ENCODE assay signal across 8 cellular contexts in the genomic region with DNA sequence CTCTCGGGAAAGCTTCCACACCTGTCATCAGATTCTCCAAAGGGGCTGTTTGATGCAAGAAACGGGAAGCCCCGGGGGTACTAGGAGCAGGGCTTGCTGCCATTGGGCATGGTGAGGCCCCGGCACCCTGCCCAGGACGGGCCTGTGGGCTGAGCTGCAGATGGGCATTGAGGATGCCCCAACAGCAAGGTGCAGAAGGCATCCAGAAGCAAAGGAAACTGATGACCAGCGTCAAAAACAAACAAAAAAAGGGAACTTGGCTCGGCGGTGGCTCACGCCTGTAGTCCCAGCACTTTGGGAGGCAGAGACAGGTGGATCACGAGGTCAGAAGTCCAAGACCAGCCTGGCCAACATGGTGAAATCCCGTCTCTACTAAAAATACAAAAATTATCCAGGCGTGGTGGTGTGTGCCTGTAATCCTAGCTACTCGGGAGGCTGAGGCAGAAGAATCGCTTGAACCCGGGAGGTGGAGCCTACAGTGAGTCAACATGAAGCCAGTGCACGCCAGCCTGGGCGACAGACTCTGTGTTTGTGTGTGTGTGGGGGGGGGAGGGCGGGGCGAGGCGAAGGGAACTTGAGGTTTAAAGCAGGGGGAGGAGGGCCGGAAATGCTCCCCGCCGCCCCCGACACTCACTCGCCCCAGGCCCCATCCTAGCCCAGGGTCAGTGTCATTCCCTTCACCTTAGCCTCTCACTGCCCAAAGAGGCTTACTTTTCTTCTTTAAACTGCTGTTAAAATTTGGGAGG. TPM values are rescaled to one million over a fixed set of nuclear protein-coding genes. Genes with fewer than 3 reads are reported as not detected.
A peak's percentile ranks its signal among the peaks of the same experiment; 100 is the strongest.
DNase-seq lines count a peak whose midpoint lies in the region; ATAC-seq and TF ChIP-seq lines count a peak whose summit lies in the region.

No MANE protein-coding gene starts in this region.

- no peaks in the 10 kb centered on the region for H3K79me2 ChIP-seq in OCI-LY1 (ENCODE audit: insufficient read depth, low read length)

- H3K36me3 Mint-ChIP-seq in CD4-positive, CD25-positive, alpha-beta regulatory T cell: peaks cover 37% of the 10 kb centered on the region

- H2AFZ ChIP-seq in OCI-LY1 (ENCODE audit: low read length): no peak overlapping the region

- ATAC-seq in CD4-positive, CD25-positive, alpha-beta regulatory T cell (ENCODE audit: low read depth in 2 of 2): peak; percentile 23 to 36
- no peak for ATAC-seq in GM21737 (IDR thresholded peaks at IDR 0.05; ENCODE audit: unreplicated experiment)

- H3K4me1 ChIP-seq in CD4-positive, CD25-positive, alpha-beta regulatory T cell (ENCODE audit: control insufficient read depth, insufficient read depth, low read length, poor library complexity, severe bottlenecking): peaks cover 81% of the 10 kb centered on the region
- peaks cover 76% of the 10 kb centered on the region for H3K4me1 ChIP-seq in OCI-LY1 (ENCODE audit: insufficient read depth, low read length, severe bottlenecking)
- H3K4me1 ChIP-seq in iPS-20b (ENCODE audit: insufficient read depth, low read length): peaks cover 7% of the 10 kb centered on the region; the same call in 1 of the 2 replicates

- no peaks in the 10 kb centered on the region for H3K27me3 ChIP-seq in CD4-positive, CD25-positive, alpha-beta regulatory T cell (ENCODE audit: control insufficient read depth, insufficient read depth, low read length)
- H3K27me3 ChIP-seq in OCI-LY1 (ENCODE audit: insufficient read depth, low read length): no peaks in the 10 kb centered on the region
- peaks cover 7% of the 10 kb centered on the region; the same call in 1 of the 2 replicates for H3K27me3 ChIP-seq in iPS-20b (ENCODE audit: insufficient read depth, low read length)

- H3K9me3 Mint-ChIP-seq in CD4-positive, CD25-positive, alpha-beta regulatory T cell: peaks cover 0 to 6% (median 0%) of the 10 kb centered on the region in 7 donors

- H3F3A ChIP-seq in OCI-LY1 (ENCODE audit: insufficient read depth, low read length): no peaks in the 10 kb centered on the region

- H4K20me1 ChIP-seq in OCI-LY1 (ENCODE audit: insufficient read depth, low read length): no peaks in the 10 kb centered on the region

- no peaks in the 10 kb centered on the region for H3K9me2 ChIP-seq in OCI-LY1 (ENCODE audit: low read depth, low read length)

- H3K27me3 Mint-ChIP-seq in CD4-positive, CD25-positive, alpha-beta regulatory T cell: peaks cover 12% of the 10 kb centered on the region

- H3K27ac ChIP-seq in CD4-positive, CD25-positive, alpha-beta regulatory T cell (ENCODE audit: insufficient read depth, low read length, poor library complexity, severe bottlenecking): peak overlapping the region; percentile 93
- H3K27ac ChIP-seq in OCI-LY1 (ENCODE audit: low read depth, low read length, poor library complexity, severe bottlenecking): peak overlapping the region; percentile 94
- no peak overlapping the region for H3K27ac ChIP-seq in iPS-20b (ENCODE audit: low read length)

- H3K4me3 Mint-ChIP-seq in CD4-positive, CD25-positive, alpha-beta regulatory T cell: peak overlapping the region; percentile 95 to 100 (median 98)

- peak overlapping the region; percentile 98 to 99 (median 98) for H3K27ac Mint-ChIP-seq in CD4-positive, CD25-positive, alpha-beta regulatory T cell

- peak overlapping the region; percentile 64 for H3K4me2 ChIP-seq in OCI-LY1 (ENCODE audit: low read length)

- peak overlapping the region; percentile 80 for H3K4me3 ChIP-seq in CD4-positive, CD25-positive, alpha-beta regulatory T cell (ENCODE audit: low read depth, low read length)
- H3K4me3 ChIP-seq in OCI-LY1 (ENCODE audit: low read depth, low read length, poor library complexity, severe bottlenecking): peak overlapping the region; percentile 54
- H3K4me3 ChIP-seq in iPS-20b (ENCODE audit: low read length): peak overlapping the region; percentile 68; the same call in 1 of the 2 replicates

- DNase-seq in CD4-positive, CD25-positive, alpha-beta regulatory T cell: peak; percentile 66 to 95 (median 76)
- DNase-seq in activated effector memory CD4-positive, alpha-beta T cell treated with anti-CD3 and anti-CD28 coated beads, Interleukin-2, amount 50 U/mL, for 16 hours: peak; percentile 89
- peak; percentile 50 to 65 (median 59) for DNase-seq in stimulated activated CD4-positive, alpha-beta T cell treated with anti-CD3 and anti-CD28 coated beads, TNF-alpha, amount 100 ng/mL, for 4 hours (ENCODE audit: low read depth in 3 of 3)
- no peak for DNase-seq in NOMO-1 treated with DMSO at 0.1 percent for 48 hours (lab: John Stamatoyannopoulos, UW; ENCODE audit: unreplicated experiment)
- DNase-seq in NCI-H1436 treated with DMSO at 0.1 percent for 48 hours (lab: John Stamatoyannopoulos, UW): no peak

- H3K36me3 ChIP-seq in CD4-positive, CD25-positive, alpha-beta regulatory T cell (ENCODE audit: control insufficient read depth, insufficient read depth, low read length): peaks cover 15% of the 10 kb centered on the region
- peaks cover 59% of the 10 kb centered on the region for H3K36me3 ChIP-seq in OCI-LY1 (ENCODE audit: insufficient read depth, low read length)
- H3K36me3 ChIP-seq in iPS-20b (ENCODE audit: insufficient read depth, low read depth, low read length): peaks cover 43% of the 10 kb centered on the region

- H3K4me1 Mint-ChIP-seq in CD4-positive, CD25-positive, alpha-beta regulatory T cell: peaks cover 16 to 68% (median 49%) of the 10 kb centered on the region in 4 donors

- no peaks in the 10 kb centered on the region for H3K9me3 ChIP-seq in CD4-positive, CD25-positive, alpha-beta regulatory T cell (ENCODE audit: control insufficient read depth in 2 of 2, low read length in 2 of 2)
- no peaks in the 10 kb centered on the region for H3K9me3 ChIP-seq in OCI-LY1 (ENCODE audit: low read length)
- no peaks in the 10 kb centered on the region for H3K9me3 ChIP-seq in iPS-20b (ENCODE audit: insufficient read depth, low read depth, low read length)

- H3K9ac ChIP-seq in OCI-LY1 (ENCODE audit: low read length): peak overlapping the region; percentile 80
- peak overlapping the region; percentile 74; the same call in 1 of the 2 replicates for H3K9ac ChIP-seq in iPS-20b (ENCODE audit: low read depth, low read length)

- no peak for TF ChIP-seq CTCF in OCI-LY1 (IDR thresholded peaks at IDR 0.05; ENCODE audit: low read length)

RNA-seq across cellular contexts. Expression of a gene that starts 1.7 kb away (rescaled TPM):
- total RNA-seq in CD4-positive, CD25-positive, alpha-beta regulatory T cell: 634 TPM
- polyA plus RNA-seq in CD4-positive, CD25-positive, alpha-beta regulatory T cell: 100 to 1,000 TPM; 408 to 478 (median 445) TPM

RNA-seq across cellular contexts. Expression of a gene that starts 39.9 kb away (rescaled TPM):
- total RNA-seq in CD4-positive, CD25-positive, alpha-beta regulatory T cell: 47.8 TPM
- polyA plus RNA-seq in CD4-positive, CD25-positive, alpha-beta regulatory T cell: 10 to 100 TPM; 20.0 to 31.9 (median 22.2) TPM

Comparison
In these comparisons a context has a peak if more than half of its experiments do, and no peak if none do; other contexts are left out.
1. DNase-seq: peak in CD4-positive, CD25-positive, alpha-beta regulatory T cell (3 of 3), activated effector memory CD4-positive, alpha-beta T cell treated with anti-CD3 and anti-CD28 coated beads, Interleukin-2, amount 50 U/mL, for 16 hours (single experiment) and stimulated activated CD4-positive, alpha-beta T cell treated with anti-CD3 and anti-CD28 coated beads, TNF-alpha, amount 100 ng/mL, for 4 hours (3 of 3); none in NOMO-1 treated with DMSO at 0.1 percent for 48 hours (single experiment) and NCI-H1436 treated with DMSO at 0.1 percent for 48 hours (single experiment).
2. Peak in every context shown above with its lines, with median percentiles within 50 percentile points of each other: H3K4me3 ChIP-seq.